Comparison of ENCODE assay signal across 8 cellular contexts in genomic region chr1:21022279-21023040, GRCh38.
DNase-seq lines count a peak whose midpoint lies in the region; ATAC-seq and TF ChIP-seq lines count a peak whose summit lies in the region.

No MANE protein-coding gene starts in this region.

- H3K9me3 Mint-ChIP-seq in stimulated activated naive CD8-positive, alpha-beta T cell treated with anti-CD3 and anti-CD28 coated beads, Interleukin-15, amount 100 ng/mL, for 72 hours, result no peaks in the 10 kb centered on the region

- H3F3A ChIP-seq in MM.1S (ENCODE audit: insufficient read depth, low read length), result peaks cover 11% of the 10 kb centered on the region

- peak overlapping the region; percentile 62 for H3K4me2 ChIP-seq in MM.1S (ENCODE audit: low read depth, low read length)

- TF ChIP-seq CTCF in HEK293 (tag by site-specific recombination; IDR thresholded peaks at IDR 0.05), result no peak
- TF ChIP-seq CTCF in MM.1S (IDR thresholded peaks at IDR 0.05; ENCODE audit: low read length), result no peak
- no peak for TF ChIP-seq CTCF in cardiac fibroblast (IDR thresholded peaks at IDR 0.05; ENCODE audit: low read depth, low read length)

- H3K4me3 ChIP-seq in HEK293 (ENCODE audit: low read depth, low read length) (no peak overlapping the region), MM.1S (ENCODE audit: low read length) (peak overlapping the region; percentile 65), cardiac fibroblast (replicated peaks in 1 of 2; ENCODE audit: low read depth in 2 of 2, low read length in 2 of 2) (peak overlapping the region in 1 of 2 donors; percentile 7)

- peaks cover 23% of the 10 kb centered on the region for H3K4me1 Mint-ChIP-seq in stimulated activated naive CD8-positive, alpha-beta T cell treated with anti-CD3 and anti-CD28 coated beads, Interleukin-15, amount 100 ng/mL, for 72 hours

- H3K27me3 Mint-ChIP-seq in stimulated activated naive CD8-positive, alpha-beta T cell treated with anti-CD3 and anti-CD28 coated beads, Interleukin-15, amount 100 ng/mL, for 72 hours, result no peaks in the 10 kb centered on the region

- CTCF ChIA-PET in HEK293 (lab: Yijun Ruan, JAX), result interaction anchor here (0.6 to 1.1 kb wide), 3 partner anchors 14 to 173 kb away, joined by 3 to 4 read pairs (median 3); no protein-coding TSS in a partner anchor

- H3K9ac ChIP-seq in MM.1S (ENCODE audit: low read length), result peak overlapping the region; percentile 65

- H3K27ac ChIP-seq in HEK293 (ENCODE audit: extremely low read depth, low read depth, low read length) (peak overlapping the region; percentile 26), MM.1S (ENCODE audit: low read length) (peak overlapping the region; percentile 76)

- H3K9me2 ChIP-seq in MM.1S (replicated peaks; ENCODE audit: insufficient read depth, low read length), result no peaks in the 10 kb centered on the region

- POLR2A ChIA-PET in HEK293 (lab: Yijun Ruan, JAX), result interaction anchor here (0.9 kb wide), 1 partner anchor 47 kb away, joined by 4 read pairs; no protein-coding TSS in a partner anchor

- ATAC-seq in stimulated activated naive CD8-positive, alpha-beta T cell treated with anti-CD3 and anti-CD28 coated beads, Interleukin-15, amount 100 ng/mL, for 72 hours, result peak; percentile 94

- H3K4me1 ChIP-seq in HEK293 (ENCODE audit: control insufficient read depth, insufficient read depth, low read length), result peaks cover 15% of the 10 kb centered on the region
- H3K4me1 ChIP-seq in MM.1S (ENCODE audit: low read length), result peaks cover 3% of the 10 kb centered on the region

- H3K9me3 ChIP-seq in HEK293 (ENCODE audit: control insufficient read depth, insufficient read depth, low read depth, low read length) (no peaks in the 10 kb centered on the region), MM.1S (replicated peaks; ENCODE audit: insufficient read depth, low read length) (no peaks in the 10 kb centered on the region)

- H3K79me2 ChIP-seq in MM.1S (ENCODE audit: low read length), result peaks cover 8% of the 10 kb centered on the region

- peak overlapping the region; percentile 52 for H2AFZ ChIP-seq in MM.1S (ENCODE audit: low read length)

- peak overlapping the region; percentile 40 to 56 for H3K4me3 Mint-ChIP-seq in stimulated activated naive CD8-positive, alpha-beta T cell treated with anti-CD3 and anti-CD28 coated beads, Interleukin-15, amount 100 ng/mL, for 72 hours

- DNase-seq in stimulated activated CD4-positive, alpha-beta T cell treated with anti-CD3 and anti-CD28 coated beads, Interleukin-15, amount 100 ng/mL, for 24 hours, result peak; percentile 23
- DNase-seq in stimulated activated CD4-positive, alpha-beta T cell treated with anti-CD3 and anti-CD28 coated beads, Interleukin-12 subunit alpha, Interleukin-12 subunit beta, amount 100 ng/mL, for 4 hours, result no peak
- DNase-seq in MM.1S, result peak; percentile 90
- DNase-seq in SHP77 (lab: John Stamatoyannopoulos, UW), result peak; percentile 92 to 96
- DNase-seq in cardiac fibroblast (ENCODE audit: low read depth in 2 of 2), result peak; percentile 97 to 99
- DNase-seq in left kidney (ENCODE audit: low read depth, low spot score), result peak; percentile 92
- peak in 1 of 2 donors; percentile 18 for DNase-seq in stimulated activated naive CD8-positive, alpha-beta T cell treated with anti-CD3 and anti-CD28 coated beads, Interleukin-15, amount 100 ng/mL, for 72 hours

- H3K36me3 ChIP-seq in HEK293 (ENCODE audit: control insufficient read depth in 2 of 2, insufficient read depth in 1 of 2, low read length in 2 of 2), result peaks cover 0 to 4% of the 10 kb centered on the region in 2 experiments; a peak in 1 of 3 replicates
- no peaks in the 10 kb centered on the region for H3K36me3 ChIP-seq in MM.1S (replicated peaks; ENCODE audit: insufficient read depth, low read length)

- H4K20me1 ChIP-seq in MM.1S (ENCODE audit: insufficient read depth, low read length), result no peaks in the 10 kb centered on the region

- H3K27ac Mint-ChIP-seq in stimulated activated naive CD8-positive, alpha-beta T cell treated with anti-CD3 and anti-CD28 coated beads, Interleukin-15, amount 100 ng/mL, for 72 hours, result peak overlapping the region; percentile 36 to 79

- H3K27me3 ChIP-seq in MM.1S (replicated peaks; ENCODE audit: insufficient read depth, low read length), result no peaks in the 10 kb centered on the region

TF ChIP-seq in HEK293, 187 proteins besides CTCF, POLR2A, EP300 and RAD21 (continues in another document):
- TF ChIP-seq ZNF548 (tag by site-specific recombination; IDR thresholded peaks at IDR 0.05), result no peak
- TF ChIP-seq ZNF394 (tag by site-specific recombination; IDR thresholded peaks at IDR 0.05; ENCODE audit: borderline replicate concordance), result peak; percentile 72; the same call in 1 of the 2 replicates
- peak; percentile 72 for TF ChIP-seq FEZF1 (tag by site-specific recombination; IDR thresholded peaks at IDR 0.05)
- TF ChIP-seq ZNF2 (tag by site-specific recombination; IDR thresholded peaks at IDR 0.05), result peak; percentile 72; the same call in 1 of the 2 replicates
- TF ChIP-seq ZNF23 (tag by site-specific recombination; IDR thresholded peaks at IDR 0.05; ENCODE audit: borderline replicate concordance), result no peak
- peak; percentile 97 for TF ChIP-seq SP7 (tag by site-specific recombination; IDR thresholded peaks at IDR 0.05)
- no peak for TF ChIP-seq RBAK (tag by site-specific recombination; IDR thresholded peaks at IDR 0.05)
- no peak for TF ChIP-seq ZNF837 (tag by site-specific recombination; IDR thresholded peaks at IDR 0.05)
- TF ChIP-seq, protein P1, sequence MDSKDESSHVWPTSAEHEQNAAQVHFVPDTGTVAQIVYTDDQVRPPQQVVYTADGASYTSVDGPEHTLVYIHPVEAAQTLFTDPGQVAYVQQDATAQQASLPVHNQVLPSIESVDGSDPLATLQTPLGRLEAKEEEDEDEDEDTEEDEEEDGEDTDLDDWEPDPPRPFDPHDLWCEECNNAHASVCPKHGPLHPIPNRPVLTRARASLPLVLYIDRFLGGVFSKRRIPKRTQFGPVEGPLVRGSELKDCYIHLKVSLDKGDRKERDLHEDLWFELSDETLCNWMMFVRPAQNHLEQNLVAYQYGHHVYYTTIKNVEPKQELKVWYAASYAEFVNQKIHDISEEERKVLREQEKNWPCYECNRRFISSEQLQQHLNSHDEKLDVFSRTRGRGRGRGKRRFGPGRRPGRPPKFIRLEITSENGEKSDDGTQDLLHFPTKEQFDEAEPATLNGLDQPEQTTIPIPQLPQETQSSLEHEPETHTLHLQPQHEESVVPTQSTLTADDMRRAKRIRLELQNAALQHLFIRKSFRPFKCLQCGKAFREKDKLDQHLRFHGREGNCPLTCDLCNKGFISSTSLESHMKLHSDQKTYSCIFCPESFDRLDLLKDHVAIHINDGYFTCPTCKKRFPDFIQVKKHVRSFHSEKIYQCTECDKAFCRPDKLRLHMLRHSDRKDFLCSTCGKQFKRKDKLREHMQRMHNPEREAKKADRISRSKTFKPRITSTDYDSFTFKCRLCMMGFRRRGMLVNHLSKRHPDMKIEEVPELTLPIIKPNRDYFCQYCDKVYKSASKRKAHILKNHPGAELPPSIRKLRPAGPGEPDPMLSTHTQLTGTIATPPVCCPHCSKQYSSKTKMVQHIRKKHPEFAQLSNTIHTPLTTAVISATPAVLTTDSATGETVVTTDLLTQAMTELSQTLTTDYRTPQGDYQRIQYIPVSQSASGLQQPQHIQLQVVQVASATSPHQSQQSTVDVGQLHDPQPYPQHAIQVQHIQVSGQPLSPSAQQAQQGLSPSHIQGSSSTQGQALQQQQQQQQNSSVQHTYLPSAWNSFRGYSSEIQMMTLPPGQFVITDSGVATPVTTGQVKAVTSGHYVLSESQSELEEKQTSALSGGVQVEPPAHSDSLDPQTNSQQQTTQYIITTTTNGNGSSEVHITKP (tag by site-specific recombination; IDR thresholded peaks at IDR 0.05), result peak; percentile 79
- TF ChIP-seq ZNF670 (tag by site-specific recombination; IDR thresholded peaks at IDR 0.05; ENCODE audit: low read depth), result no peak
- no peak for TF ChIP-seq ZNF121 (tag by site-specific recombination; IDR thresholded peaks at IDR 0.05)
- no peak for TF ChIP-seq YY2 (tag by site-specific recombination; IDR thresholded peaks at IDR 0.05)
- peak; percentile 96 for TF ChIP-seq ZNF600 (tag by site-specific recombination; IDR thresholded peaks at IDR 0.05)
- no peak for TF ChIP-seq ZNF658 (tag by site-specific recombination; IDR thresholded peaks at IDR 0.05)
- TF ChIP-seq MZF1 (tag by site-specific recombination; IDR thresholded peaks at IDR 0.05; ENCODE audit: borderline replicate concordance), result no peak; the same call in 1 of the 2 replicates
- no peak for TF ChIP-seq ZNF155 (tag by site-specific recombination; IDR thresholded peaks at IDR 0.05)
- peak; percentile 81; the same call in 1 of the 2 replicates for TF ChIP-seq ZNF558 (tag by site-specific recombination; IDR thresholded peaks at IDR 0.05)
- no peak for TF ChIP-seq MYNN (tag by site-specific recombination; IDR thresholded peaks at IDR 0.05; ENCODE audit: borderline replicate concordance)
- TF ChIP-seq ZNF184 (tag by site-specific recombination; IDR thresholded peaks at IDR 0.05), result peak; percentile 67; the same call in 1 of the 2 replicates
- TF ChIP-seq KLF9 (tag by site-specific recombination; IDR thresholded peaks at IDR 0.05; ENCODE audit: low read depth), result no peak
- peak; percentile 83 for TF ChIP-seq SETDB1 (IDR thresholded peaks at IDR 0.05; ENCODE audit: insufficient read length, low read length)
- TF ChIP-seq ATF2 (tag by site-specific recombination; IDR thresholded peaks at IDR 0.05; ENCODE audit: low read depth), result peak; percentile 65
- TF ChIP-seq OVOL3 (tag by site-specific recombination; IDR thresholded peaks at IDR 0.05), result 0 out of 2 replicates have a peak, but pooled peaks have one; percentile 70
